ENCODE assay signal across 11 cellular contexts in the genomic region with DNA sequence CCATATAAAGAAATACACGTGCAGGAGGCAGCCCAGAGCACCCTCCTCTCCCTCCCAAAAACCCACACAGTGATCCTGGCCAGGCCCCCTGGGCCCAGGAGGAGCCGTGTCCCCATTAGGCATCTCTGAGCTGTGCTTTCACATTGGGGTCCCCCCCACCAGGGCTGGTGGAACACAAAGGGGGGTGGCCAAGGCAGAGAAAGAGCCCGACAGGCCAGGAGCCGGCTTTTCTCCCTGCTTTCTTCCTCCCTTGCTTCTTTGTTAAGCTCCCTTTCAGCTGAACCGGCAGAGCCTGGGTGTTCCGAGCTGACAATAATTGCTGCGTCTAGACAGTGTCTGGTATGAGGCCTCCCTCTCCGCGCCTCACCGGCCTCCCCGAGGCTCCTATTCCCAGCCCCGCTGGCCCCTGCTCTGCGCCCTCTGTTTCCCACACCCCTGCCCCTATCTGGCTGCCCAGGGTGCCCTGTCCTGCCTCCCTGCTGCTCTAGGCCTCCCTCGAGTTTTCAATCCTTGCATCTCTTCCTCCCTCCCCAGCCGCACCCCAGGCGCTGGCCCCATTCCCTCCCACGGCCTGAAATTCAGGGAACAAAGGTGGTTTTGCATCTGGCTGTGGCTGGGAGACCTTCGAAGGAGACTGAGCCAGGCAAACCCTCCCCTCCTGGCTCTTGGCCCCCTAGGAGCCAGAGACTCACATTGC.
A peak's percentile ranks its signal among the peaks of the same experiment; 100 is the strongest.
DNase-seq lines count a peak whose midpoint lies in the region; ATAC-seq, FAIRE-seq and TF ChIP-seq lines count a peak whose summit lies in the region.
"Had no signal": no experiment of that assay in that cellular context is flagged by ENCODE, and none has a peak within 500 bp of the region (broad histone marks: within the 10 kb centered on the region; RNA-seq: fewer than 3 reads in every experiment).

No MANE protein-coding gene starts in this region.

- H3K4me3 Mint-ChIP-seq in Caco-2 (ENCODE audit: unreplicated experiment), result no peak overlapping the region
- H3K4me3 Mint-ChIP-seq in progenitor cell of endocrine pancreas (ENCODE audit: low read depth), result no peak overlapping the region

- H3K36me3 ChIP-seq in Caco-2 (ENCODE audit: control insufficient read depth, insufficient read depth, low read length) (no peaks in the 10 kb centered on the region), heart left ventricle (peaks cover 0 to 19% (median 7%) of the 10 kb centered on the region in 9 donors)

- H3K4me1 ChIP-seq in Caco-2 (peaks cover 33% of the 10 kb centered on the region), heart left ventricle (peaks cover 0 to 55% (median 45%) of the 10 kb centered on the region in 12 donors)

- TF ChIP-seq POLR2A in heart left ventricle (IDR thresholded peaks at IDR 0.05), result no peak

- H3K27ac Mint-ChIP-seq in Caco-2 (ENCODE audit: unreplicated experiment) (peak overlapping the region; percentile 33), progenitor cell of endocrine pancreas (peak overlapping the region; percentile 95)

- no peak for DNase-seq in Caco-2
- peak; percentile 68 for DNase-seq in SK-N-DZ (ENCODE audit: low spot score)
- DNase-seq in heart left ventricle, result peak in 2 of 5 donors; percentile 36 to 40
- DNase-seq in progenitor cell of endocrine pancreas (ENCODE audit: low spot score, unreplicated experiment), result no peak
- no peak for DNase-seq in SW 1271 (lab: John Stamatoyannopoulos, UW)
- no peak for DNase-seq in frontal cortex (ENCODE audit: low spot score in 2 of 2)
- DNase-seq: activated gamma-delta T cell, NCI-H1436 treated with DMSO at 0.1 percent for 48 hours, T-helper 1 cell had no signal

- H3K27me3 ChIP-seq in Caco-2 (replicated peaks; ENCODE audit: control insufficient read depth, insufficient read depth, low read length), result no peaks in the 10 kb centered on the region
- no peaks in the 10 kb centered on the region for H3K27me3 ChIP-seq in heart left ventricle

- H3K4me1 Mint-ChIP-seq in Caco-2 (ENCODE audit: low read depth, unreplicated experiment), result peaks cover 30% of the 10 kb centered on the region
- H3K4me1 Mint-ChIP-seq in progenitor cell of endocrine pancreas (ENCODE audit: low read depth), result peaks cover 29% of the 10 kb centered on the region

- CTCF ChIA-PET in Caco-2 (lab: Charles Lee), result interaction anchor here (0.6 kb wide), 1 partner anchor 1192 kb away, joined by 4 read pairs; no protein-coding TSS in a partner anchor

- BruUV-seq in Caco-2 (replicated peaks; lab: Mats Ljungman, UMichigan), result no TSS peak

- intact Hi-C loops in Caco-2 (cut with micrococcal nuclease; ENCODE audit: unreplicated experiment) (no loop called here), heart left ventricle (cut with DNase I) (loop anchor here in 5 of 10 donors (5.0 to 10.0 kb wide), 2 partner anchors 47 to 64 kb away; no protein-coding TSS in a partner anchor)

- peak overlapping the region; percentile 30 to 100 (median 96) for H3K27ac ChIP-seq in heart left ventricle

- H3K27me3 Mint-ChIP-seq in Caco-2 (ENCODE audit: insufficient read depth, unreplicated experiment), result no peaks in the 10 kb centered on the region
- no peaks in the 10 kb centered on the region for H3K27me3 Mint-ChIP-seq in progenitor cell of endocrine pancreas

- WGBS in heart left ventricle, 4 donors, result 68 to 78% (median 69%) methylated on average over 18 of the region's 18 CpGs

- TF ChIP-seq CTCF in Caco-2 (IDR thresholded peaks at IDR 0.05; ENCODE audit: insufficient read depth in 1 of 2, low read depth in 1 of 2, low read length in 1 of 2, severe bottlenecking in 1 of 2, unreplicated experiment in 1 of 2), result no peak
- no peak for TF ChIP-seq CTCF in heart left ventricle (IDR thresholded peaks at IDR 0.05)
- no peak for TF ChIP-seq CTCF in progenitor cell of endocrine pancreas (IDR thresholded peaks at IDR 0.05; ENCODE audit: unreplicated experiment)

- no peaks in the 10 kb centered on the region for H3K9me3 ChIP-seq in Caco-2
- no peaks in the 10 kb centered on the region for H3K9me3 ChIP-seq in heart left ventricle

- POLR2A ChIA-PET in Caco-2 (lab: Charles Lee), result interaction anchor here (0.6 kb wide), 1 partner anchor 11 kb away, joined by 5 read pairs; no protein-coding TSS in a partner anchor

- no peak for FAIRE-seq in frontal cortex (lab: Jason Lieb, UNC)

- peaks cover 39% of the 10 kb centered on the region for H3K36me3 Mint-ChIP-seq in Caco-2 (ENCODE audit: insufficient read depth, unreplicated experiment)
- H3K36me3 Mint-ChIP-seq in progenitor cell of endocrine pancreas (ENCODE audit: insufficient read depth), result no peaks in the 10 kb centered on the region

- no peaks in the 10 kb centered on the region for H3K9me3 Mint-ChIP-seq in Caco-2 (ENCODE audit: unreplicated experiment)
- H3K9me3 Mint-ChIP-seq in progenitor cell of endocrine pancreas (ENCODE audit: low read depth), result no peaks in the 10 kb centered on the region

- ATAC-seq in heart left ventricle, result no peak
- ATAC-seq in HG03460 (IDR thresholded peaks at IDR 0.05; ENCODE audit: unreplicated experiment), result no peak
- no peak for ATAC-seq in HG02840 (IDR thresholded peaks at IDR 0.05; ENCODE audit: low FRiP score, unreplicated experiment)

- no peak overlapping the region for H3K4me3 ChIP-seq in Caco-2 (ENCODE audit: low read depth, low read length)
- peak overlapping the region in 1 of 12 donors; percentile 12 for H3K4me3 ChIP-seq in heart left ventricle
